8 cellular contexts compared by ENCODE assay signal in the genomic region with DNA sequence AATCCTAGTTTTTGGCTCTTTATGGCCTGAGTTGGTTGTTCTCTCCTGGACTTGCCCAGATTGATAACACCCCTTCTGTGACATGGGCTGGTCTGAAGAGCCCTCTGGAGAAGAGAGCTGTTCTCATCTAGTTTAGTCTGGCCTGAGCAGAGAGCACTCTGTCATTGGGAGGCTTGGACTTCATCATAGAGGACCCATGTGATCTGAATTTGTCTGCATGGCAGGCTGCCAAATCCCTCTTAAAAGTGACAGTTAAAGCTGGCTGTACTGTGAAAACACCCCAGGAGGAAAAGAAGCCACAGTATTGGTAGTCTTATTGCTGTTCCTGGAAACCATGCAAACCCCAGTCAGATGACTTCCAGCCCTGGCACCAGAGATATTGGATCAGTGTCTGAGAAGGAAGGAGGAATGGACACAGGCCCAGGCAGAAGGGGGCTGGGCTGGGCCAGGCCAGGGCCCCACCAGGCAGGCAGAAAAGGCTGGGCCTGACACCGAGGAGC. TPM values are rescaled to one million over a fixed set of nuclear protein-coding genes. Genes with fewer than 3 reads are reported as not detected.
DNase-seq lines count a peak whose midpoint lies in the region; TF ChIP-seq lines count a peak whose summit lies in the region.

No MANE protein-coding gene starts in this region.

- peak overlapping the region; percentile 12 for H3K27ac Mint-ChIP-seq in activated T-helper 2 cell treated with anti-CD3 and anti-CD28 coated beads, Interferon-gamma antibody, Interleukin-2, Interleukin-4, amounts not matched to agents 10 μg/mL and 5 μg/mL and 100 μg/mL, durations not matched to agents 14 hours and 24 hours and 36 hours

- H3K36me3 ChIP-seq in right atrium auricular region (no peaks in the 10 kb centered on the region), stomach smooth muscle (ENCODE audit: control insufficient read depth in 2 of 2, insufficient read depth in 2 of 2, low read length in 2 of 2) (no peaks in the 10 kb centered on the region), H7 (replicated peaks; ENCODE audit: control insufficient read depth, insufficient read depth, low read length) (no peaks in the 10 kb centered on the region)

- H3K4me3 ChIP-seq in right atrium auricular region (no peak overlapping the region), stomach smooth muscle (ENCODE audit: low read length in 2 of 2) (peak overlapping the region in 1 of 2 donors; percentile 22), H7 (ENCODE audit: insufficient read depth, low read depth, low read length) (no peak overlapping the region)

- no peak overlapping the region for H3K4me3 Mint-ChIP-seq in activated T-helper 2 cell treated with anti-CD3 and anti-CD28 coated beads, Interferon-gamma antibody, Interleukin-2, Interleukin-4, amounts not matched to agents 10 μg/mL and 5 μg/mL and 100 μg/mL, durations not matched to agents 14 hours and 24 hours and 36 hours (ENCODE audit: low read depth)

- H3K36me3 Mint-ChIP-seq in activated T-helper 2 cell treated with anti-CD3 and anti-CD28 coated beads, Interferon-gamma antibody, Interleukin-2, Interleukin-4, amounts not matched to agents 10 μg/mL and 5 μg/mL and 100 μg/mL, durations not matched to agents 14 hours and 24 hours and 36 hours (ENCODE audit: low read depth) = no peaks in the 10 kb centered on the region

- peak overlapping the region; percentile 7 to 68 for H3K9ac ChIP-seq in stomach smooth muscle (ENCODE audit: low read length in 2 of 2)

- H3K9me3 ChIP-seq in right atrium auricular region (no peaks in the 10 kb centered on the region), stomach smooth muscle (ENCODE audit: control insufficient read depth in 2 of 2, low read length in 2 of 2) (no peaks in the 10 kb centered on the region)

- no peaks in the 10 kb centered on the region for H3K9me3 Mint-ChIP-seq in activated T-helper 2 cell treated with anti-CD3 and anti-CD28 coated beads, Interferon-gamma antibody, Interleukin-2, Interleukin-4, amounts not matched to agents 10 μg/mL and 5 μg/mL and 100 μg/mL, durations not matched to agents 14 hours and 24 hours and 36 hours

- peaks cover 51% of the 10 kb centered on the region for H3K4me1 Mint-ChIP-seq in activated T-helper 2 cell treated with anti-CD3 and anti-CD28 coated beads, Interferon-gamma antibody, Interleukin-2, Interleukin-4, amounts not matched to agents 10 μg/mL and 5 μg/mL and 100 μg/mL, durations not matched to agents 14 hours and 24 hours and 36 hours (ENCODE audit: low read depth)

- H3K27ac ChIP-seq in right atrium auricular region (peak overlapping the region; percentile 76 to 84), stomach smooth muscle (ENCODE audit: low read length) (peak overlapping the region; percentile 91)

- H3K4me1 ChIP-seq in right atrium auricular region (peaks cover 0 to 16% of the 10 kb centered on the region in 2 donors), stomach smooth muscle (ENCODE audit: control insufficient read depth, insufficient read depth, low read length) (peaks cover 24% of the 10 kb centered on the region)

- intact Hi-C loops in activated T-helper 2 cell treated with anti-CD3 and anti-CD28 coated beads, Interferon-gamma antibody, Interleukin-2, Interleukin-4, amounts not matched to agents 10 μg/mL and 5 μg/mL and 100 μg/mL, durations not matched to agents 14 hours and 24 hours and 36 hours (cut with micrococcal nuclease) = no loop called here

- no peaks in the 10 kb centered on the region for H3K27me3 ChIP-seq in right atrium auricular region
- H3K27me3 ChIP-seq in stomach smooth muscle (ENCODE audit: control insufficient read depth in 1 of 2, insufficient read depth in 2 of 2, low read length in 2 of 2) = no peaks in the 10 kb centered on the region
- peaks cover 27% of the 10 kb centered on the region for H3K27me3 ChIP-seq in H7 (ENCODE audit: control insufficient read depth, insufficient read depth, low read length)

- no peak for TF ChIP-seq CTCF in right atrium auricular region (IDR thresholded peaks at IDR 0.05)

- DNase-seq in COLO829 (ENCODE audit: low spot score) = peak; percentile 71
- peak; percentile 70 for DNase-seq in NCI-H1092 (lab: John Stamatoyannopoulos, UW)
- no peak for DNase-seq in activated T-helper 2 cell treated with anti-CD3 and anti-CD28 coated beads, Interferon-gamma antibody, Interleukin-2, Interleukin-4, amounts not matched to agents 10 μg/mL and 5 μg/mL and 100 μg/mL, durations not matched to agents 14 hours and 24 hours and 36 hours (ENCODE audit: low spot score)
- peak; percentile 92 for DNase-seq in right atrium auricular region (ENCODE audit: low spot score)
- DNase-seq in activated effector memory CD4-positive, alpha-beta T cell treated with Interleukin-2 at 50 U/mL for 16 hours = no peak
- DNase-seq in NCI-H1694 (lab: John Stamatoyannopoulos, UW) = no peak
- no peak for DNase-seq in H7

- H3K27me3 Mint-ChIP-seq in activated T-helper 2 cell treated with anti-CD3 and anti-CD28 coated beads, Interferon-gamma antibody, Interleukin-2, Interleukin-4, amounts not matched to agents 10 μg/mL and 5 μg/mL and 100 μg/mL, durations not matched to agents 14 hours and 24 hours and 36 hours (ENCODE audit: low read depth) = no peaks in the 10 kb centered on the region

RNA-seq across cellular contexts. Expression of a gene that starts 3.7 kb away (rescaled TPM):
- 1.9 and 2.1 TPM in 2 replicates for total RNA-seq in activated T-helper 2 cell treated with anti-CD3 and anti-CD28 coated beads, Interferon-gamma antibody, Interleukin-2, Interleukin-4, amounts not matched to agents 10 μg/mL and 5 μg/mL and 100 μg/mL, durations not matched to agents 14 hours and 24 hours and 36 hours
- total RNA-seq in right atrium auricular region = 1 to 10 TPM; 2.3 to 4.6 TPM
- total RNA-seq in H7 (2014; rRNA removed; shearing (Covaris generic)) = 0.11 and 0.38 TPM in 2 replicates

RNA-seq across cellular contexts. Expression of a gene that starts 5.6 kb away (rescaled TPM):
- 11.1 and 12.5 TPM in 2 replicates for total RNA-seq in activated T-helper 2 cell treated with anti-CD3 and anti-CD28 coated beads, Interferon-gamma antibody, Interleukin-2, Interleukin-4, amounts not matched to agents 10 μg/mL and 5 μg/mL and 100 μg/mL, durations not matched to agents 14 hours and 24 hours and 36 hours
- total RNA-seq in right atrium auricular region = 1 to 10 TPM in 1 of 2 donors, under 1 TPM in 1; 0.48 to 3.8 TPM
- total RNA-seq in H7 (2014; rRNA removed; shearing (Covaris generic)) = 1.5 and 2.3 TPM in 2 replicates

RNA-seq across cellular contexts. Expression of a gene that starts 33.0 kb away (rescaled TPM):
- 18.7 and 18.8 TPM in 2 replicates for total RNA-seq in activated T-helper 2 cell treated with anti-CD3 and anti-CD28 coated beads, Interferon-gamma antibody, Interleukin-2, Interleukin-4, amounts not matched to agents 10 μg/mL and 5 μg/mL and 100 μg/mL, durations not matched to agents 14 hours and 24 hours and 36 hours
- total RNA-seq in right atrium auricular region = 10 to 100 TPM; 20.0 to 25.6 TPM
- total RNA-seq in H7 (2014; rRNA removed; shearing (Covaris generic)) = 26.2 and 36.2 TPM in 2 replicates

RNA-seq across cellular contexts. Expression of a gene that starts 40.6 kb away (rescaled TPM):
- total RNA-seq in activated T-helper 2 cell treated with anti-CD3 and anti-CD28 coated beads, Interferon-gamma antibody, Interleukin-2, Interleukin-4, amounts not matched to agents 10 μg/mL and 5 μg/mL and 100 μg/mL, durations not matched to agents 14 hours and 24 hours and 36 hours = 0.30 TPM in 1 of 2 replicates, not detected in the other
- total RNA-seq in right atrium auricular region = not detected
- total RNA-seq in H7 (2014; rRNA removed; shearing (Covaris generic)) = 0.78 TPM in 1 of 2 replicates, not detected in the other

RNA-seq across cellular contexts. Expression of a gene that starts 57.3 kb away (rescaled TPM):
- total RNA-seq in activated T-helper 2 cell treated with anti-CD3 and anti-CD28 coated beads, Interferon-gamma antibody, Interleukin-2, Interleukin-4, amounts not matched to agents 10 μg/mL and 5 μg/mL and 100 μg/mL, durations not matched to agents 14 hours and 24 hours and 36 hours = 27.9 and 28.3 TPM in 2 replicates
- total RNA-seq in right atrium auricular region = 10 to 100 TPM; 16.2 to 17.8 TPM
- total RNA-seq in H7 (2014; rRNA removed; shearing (Covaris generic)) = 10.9 and 11.6 TPM in 2 replicates

Comparison
In these comparisons a context has a peak if more than half of its experiments do, and no peak if none do; other contexts are left out.
1. DNase-seq: peak in COLO829 (single experiment), NCI-H1092 (single experiment) and right atrium auricular region (single experiment); none in activated T-helper 2 cell treated with anti-CD3 and anti-CD28 coated beads, Interferon-gamma antibody, Interleukin-2, Interleukin-4, amounts not matched to agents 10 μg/mL and 5 μg/mL and 100 μg/mL, durations not matched to agents 14 hours and 24 hours and 36 hours (single experiment), activated effector memory CD4-positive, alpha-beta T cell treated with Interleukin-2 at 50 U/mL for 16 hours (single experiment), NCI-H1694 (single experiment) and H7 (single experiment).